ENCODE assay signal across 26 cellular contexts in the genomic region with DNA sequence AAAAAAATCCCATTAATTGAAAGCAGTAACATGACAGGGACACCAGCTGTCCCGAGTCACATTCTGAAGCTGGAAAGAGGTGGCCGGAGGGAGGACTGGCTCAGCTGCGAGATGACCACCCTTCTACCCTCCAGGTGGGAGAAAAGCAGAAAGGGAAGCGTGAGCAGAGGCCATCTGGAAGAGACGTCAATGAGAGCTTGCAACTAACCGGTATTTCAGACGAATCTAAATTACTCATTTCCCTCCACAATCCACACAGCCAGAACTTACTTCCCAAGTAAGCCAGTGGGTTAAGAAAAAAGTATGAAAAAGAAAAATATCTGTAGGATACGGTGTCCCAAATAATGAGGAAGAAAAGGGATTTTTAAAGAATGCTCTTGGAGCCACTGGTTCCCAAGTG. TPM values are rescaled to one million over a fixed set of nuclear protein-coding genes. Genes with fewer than 3 reads are reported as not detected.
DNase-seq lines count a peak whose midpoint lies in the region; ATAC-seq, FAIRE-seq and TF ChIP-seq lines count a peak whose summit lies in the region.
"Had no signal": no experiment of that assay in that cellular context is flagged by ENCODE, and none has a peak within 500 bp of the region (broad histone marks: within the 10 kb centered on the region; RNA-seq: fewer than 3 reads in every experiment).

No MANE protein-coding gene starts in this region.

- H3K9me3 Mint-ChIP-seq in activated naive CD8-positive, alpha-beta T cell (ENCODE audit: low read depth) = no peaks in the 10 kb centered on the region
- H3K9me3 Mint-ChIP-seq in activated naive CD8-positive, alpha-beta T cell treated with anti-CD3 and anti-CD28 coated beads, Interleukin-2, amount 50 U/mL, for 24 hours = no peaks in the 10 kb centered on the region
- H3K9me3 Mint-ChIP-seq: CD4-positive, alpha-beta memory T cell; GM23338; HFFc6 had no signal

- no peaks in the 10 kb centered on the region for H3K27me3 Mint-ChIP-seq in activated naive CD8-positive, alpha-beta T cell
- no peaks in the 10 kb centered on the region for H3K27me3 Mint-ChIP-seq in activated naive CD8-positive, alpha-beta T cell treated with anti-CD3 and anti-CD28 coated beads, Interleukin-2, amount 50 U/mL, for 24 hours
- H3K27me3 Mint-ChIP-seq in T-helper 17 cell = no peaks in the 10 kb centered on the region
- H3K27me3 Mint-ChIP-seq: CD4-positive, alpha-beta memory T cell had no signal

- TF ChIP-seq POLR2A in endothelial cell of umbilical vein (IDR thresholded peaks at IDR 0.05; ENCODE audit: low read depth, low read length) = no peak

- peaks cover 6% of the 10 kb centered on the region for H3K36me3 Mint-ChIP-seq in activated naive CD8-positive, alpha-beta T cell
- peaks cover 41% of the 10 kb centered on the region for H3K36me3 Mint-ChIP-seq in activated naive CD8-positive, alpha-beta T cell treated with anti-CD3 and anti-CD28 coated beads, Interleukin-2, amount 50 U/mL, for 24 hours (ENCODE audit: low read depth)
- H3K36me3 Mint-ChIP-seq in T-helper 17 cell (ENCODE audit: low read depth) = peaks cover 16% of the 10 kb centered on the region

- FAIRE-seq in endothelial cell of umbilical vein (lab: Jason Lieb, UNC) = peak; percentile 69
- FAIRE-seq: GM12891, GM18507 had no signal

- CTCF ChIA-PET in endothelial cell of umbilical vein (lab: Charles Lee) = interaction anchor here (1.3 to 3.4 kb wide), 6 partner anchors 10 to 114 kb away, joined by 3 to 25 read pairs (median 3); no protein-coding TSS in a partner anchor

- peaks cover 20% of the 10 kb centered on the region for H3K4me1 ChIP-seq in endothelial cell of umbilical vein (ENCODE audit: control insufficient read depth, extremely low read depth, insufficient read depth, low read length)
- H3K4me1 ChIP-seq in osteoblast (ENCODE audit: insufficient read depth, low read length) = no peaks in the 10 kb centered on the region
- H3K4me1 ChIP-seq: BLaER1, HAP-1 had no signal

- H3K4me3 Mint-ChIP-seq in activated naive CD8-positive, alpha-beta T cell = no peak overlapping the region
- H3K4me3 Mint-ChIP-seq in activated naive CD8-positive, alpha-beta T cell treated with anti-CD3 and anti-CD28 coated beads, Interleukin-2, amount 50 U/mL, for 24 hours = no peak overlapping the region
- no peak overlapping the region for H3K4me3 Mint-ChIP-seq in T-helper 17 cell
- H3K4me3 Mint-ChIP-seq: CD4-positive, alpha-beta memory T cell; GM23338; HFFc6 had no signal

- no peak for DNase-seq in activated naive CD8-positive, alpha-beta T cell treated with anti-CD3 and anti-CD28 coated beads, Interleukin-2, amount 50 U/mL, for 24 hours
- DNase-seq in T-helper 17 cell (no peak), endothelial cell of umbilical vein (ENCODE audit: low read depth, low spot score) (peak; percentile 29), osteoblast (ENCODE audit: insufficient read length, low spot score, missing footprints) (peak; percentile 39), NCI-H524 treated with DMSO at 0.1 percent for 48 hours (lab: John Stamatoyannopoulos, UW) (no peak), HuH-7 (ENCODE audit: low spot score) (no peak), SW 1271 (lab: John Stamatoyannopoulos, UW) (no peak)
- DNase-seq: Calu3; CD4-positive, alpha-beta memory T cell; COR-L47; DMS53; DMS79 treated with DMSO at 0.1 percent for 48 hours; GF-D8; HFFc6 had no signal

- H3K4me3 ChIP-seq in endothelial cell of umbilical vein (replicated peaks in 1 of 3; ENCODE audit: insufficient read depth in 1 of 3, low read depth in 1 of 3, low read length in 3 of 3) (peak overlapping the region in 1 of 3 experiments; percentile 15), osteoblast (ENCODE audit: insufficient read depth, low read length) (no peak overlapping the region)
- H3K4me3 ChIP-seq: BLaER1, GM23338, HAP-1 had no signal

- intact Hi-C loops in endothelial cell of umbilical vein (cut with micrococcal nuclease) = loop anchor here (1.0 to 5.0 kb wide), 2 partner anchors 8 to 116 kb away; a partner anchor contains a TSS

- peak overlapping the region; percentile 12 for H3K9ac ChIP-seq in endothelial cell of umbilical vein (replicated peaks; ENCODE audit: extremely low read depth, insufficient read depth, low read length)
- H3K9ac ChIP-seq: BLaER1 had no signal

- H3K27ac ChIP-seq in endothelial cell of umbilical vein (ENCODE audit: insufficient read depth, low read depth, low read length) = peak overlapping the region; percentile 49
- no peak overlapping the region for H3K27ac ChIP-seq in osteoblast (ENCODE audit: low read depth, low read length)
- H3K27ac ChIP-seq: BLaER1, C4-2B had no signal

- H3K27me3 ChIP-seq in endothelial cell of umbilical vein (ENCODE audit: control insufficient read depth in 2 of 2, insufficient read depth in 2 of 2, low read length in 2 of 2) = no peaks in the 10 kb centered on the region
- no peaks in the 10 kb centered on the region for H3K27me3 ChIP-seq in osteoblast (ENCODE audit: insufficient read depth, low read length)
- H3K27me3 ChIP-seq: BLaER1 had no signal

- no peaks in the 10 kb centered on the region for H4K20me1 ChIP-seq in endothelial cell of umbilical vein (replicated peaks; ENCODE audit: control insufficient read depth, extremely low read depth, insufficient read depth, low read length)
- peaks cover 3% of the 10 kb centered on the region for H4K20me1 ChIP-seq in osteoblast (ENCODE audit: insufficient read depth, low read length)

- dilution Hi-C loops in endothelial cell of umbilical vein (cut with MboI; ENCODE audit: extremely low pct_ligation_motif_present, low sequenced_read_pairs) = no loop called here

- POLR2A ChIA-PET in endothelial cell of umbilical vein (lab: Charles Lee) = interaction anchor here (0.6 kb wide), 1 partner anchor 14 kb away, joined by 3 read pairs; no protein-coding TSS in a partner anchor

- BruUV-seq in endothelial cell of umbilical vein (replicated peaks; lab: Mats Ljungman, UMichigan) = no TSS peak

- peak overlapping the region; percentile 4 for H3K4me2 ChIP-seq in endothelial cell of umbilical vein (ENCODE audit: insufficient read depth, low read length)
- no peak overlapping the region for H3K4me2 ChIP-seq in osteoblast (ENCODE audit: insufficient read depth, low read length)
- H3K4me2 ChIP-seq: BLaER1, GM23338 had no signal

- H3K9me3 ChIP-seq in T-helper 17 cell (ENCODE audit: control insufficient read depth, low read length, poor library complexity, severe bottlenecking) (no peaks in the 10 kb centered on the region), endothelial cell of umbilical vein (replicated peaks; ENCODE audit: control insufficient read depth, insufficient read depth, low read length) (no peaks in the 10 kb centered on the region), osteoblast (ENCODE audit: low read depth, low read length) (no peaks in the 10 kb centered on the region)
- H3K9me3 ChIP-seq: BLaER1, HAP-1 had no signal

- peak overlapping the region; percentile 16 for H3K27ac Mint-ChIP-seq in activated naive CD8-positive, alpha-beta T cell
- no peak overlapping the region for H3K27ac Mint-ChIP-seq in activated naive CD8-positive, alpha-beta T cell treated with anti-CD3 and anti-CD28 coated beads, Interleukin-2, amount 50 U/mL, for 24 hours
- peak overlapping the region; percentile 72 for H3K27ac Mint-ChIP-seq in T-helper 17 cell
- H3K27ac Mint-ChIP-seq: GM23338, HFFc6 had no signal

- H3K36me3 ChIP-seq in endothelial cell of umbilical vein (ENCODE audit: control insufficient read depth in 2 of 2, extremely low read depth in 1 of 2, insufficient read depth in 2 of 2, low read length in 2 of 2) (peaks cover 20 to 37% of the 10 kb centered on the region in 2 experiments), osteoblast (ENCODE audit: insufficient read depth, low read length) (peaks cover 70% of the 10 kb centered on the region)

- TF ChIP-seq CTCF in endothelial cell of umbilical vein (IDR thresholded peaks at IDR 0.05; ENCODE audit: extremely low read depth in 1 of 2, insufficient read depth in 1 of 2, low read depth in 1 of 2, low read length in 2 of 2) (no peak), osteoblast (IDR thresholded peaks at IDR 0.05; ENCODE audit: extremely low read depth, low read depth, low read length) (no peak)

- H2AFZ ChIP-seq in endothelial cell of umbilical vein (ENCODE audit: low read depth, low read length) (no peak overlapping the region), osteoblast (ENCODE audit: low read length) (no peak overlapping the region)
- H2AFZ ChIP-seq: GM23338 had no signal

- H3K4me1 Mint-ChIP-seq in activated naive CD8-positive, alpha-beta T cell (ENCODE audit: low read depth) = no peaks in the 10 kb centered on the region
- no peaks in the 10 kb centered on the region for H3K4me1 Mint-ChIP-seq in activated naive CD8-positive, alpha-beta T cell treated with anti-CD3 and anti-CD28 coated beads, Interleukin-2, amount 50 U/mL, for 24 hours
- peaks cover 8% of the 10 kb centered on the region for H3K4me1 Mint-ChIP-seq in T-helper 17 cell
- H3K4me1 Mint-ChIP-seq: CD4-positive, alpha-beta memory T cell; GM23338 had no signal

- H3K79me2 ChIP-seq in endothelial cell of umbilical vein (ENCODE audit: control insufficient read depth, insufficient read depth, low read length) (peaks cover 7% of the 10 kb centered on the region), osteoblast (ENCODE audit: insufficient read depth, low read length) (no peaks in the 10 kb centered on the region)

- H3K9me1 ChIP-seq in endothelial cell of umbilical vein (replicated peaks; ENCODE audit: control insufficient read depth, extremely low read depth, insufficient read depth, low read length) = no peaks in the 10 kb centered on the region

- ATAC-seq in activated naive CD8-positive, alpha-beta T cell treated with anti-CD3 and anti-CD28 coated beads, Interleukin-2, amount 50 U/mL, for 24 hours = no peak
- ATAC-seq in T-helper 17 cell = no peak
- ATAC-seq: GM23338 had no signal

RNA-seq across cellular contexts. Expression of a gene that starts 28.6 kb away (rescaled TPM):
- total RNA-seq in T-helper 17 cell = not detected
- not detected in 2 replicates for total RNA-seq in endothelial cell of umbilical vein
- polyA plus RNA-seq in endothelial cell of umbilical vein = not detected in 2 replicates
- not detected in 2 replicates for polyA plus RNA-seq in endothelial cell of umbilical vein (2011; cell fraction: cytosol; rRNA removed)
- polyA plus RNA-seq in endothelial cell of umbilical vein (2011; cell fraction: nucleus; rRNA removed) = not detected in 2 replicates
- polyA plus RNA-seq in endothelial cell of umbilical vein (2012) = not detected in 2 replicates
- polyA minus RNA-seq in endothelial cell of umbilical vein = not detected in 2 replicates
- not detected for polyA minus RNA-seq in endothelial cell of umbilical vein (2011; cell fraction: cytosol; rRNA and poly(A)+ RNA removed)
- not detected in 2 replicates for polyA minus RNA-seq in endothelial cell of umbilical vein (2011; cell fraction: nucleus; rRNA and poly(A)+ RNA removed)
- not detected in 2 replicates for total RNA-seq in osteoblast
- total RNA-seq: A172; A673; Calu3; CD4-positive, alpha-beta memory T cell; Daoy; G401; GM23338; H4; HFFc6 had no signal
- polyA plus RNA-seq: CD4-positive, alpha-beta memory T cell; GM23338 had no signal

RNA-seq across cellular contexts. Expression of a gene that starts 45.6 kb away (rescaled TPM):
- total RNA-seq in T-helper 17 cell (100 to 1,000 TPM in 1 of 2 donors, 10 to 100 TPM in 1; 94.4 to 114 TPM), endothelial cell of umbilical vein (93.0 and 99.6 TPM in 2 replicates), osteoblast (114 and 133 TPM in 2 replicates)
- polyA plus RNA-seq in endothelial cell of umbilical vein = 63.9 and 82.3 TPM in 2 replicates
- 67.6 and 75.3 TPM in 2 replicates for polyA plus RNA-seq in endothelial cell of umbilical vein (2011; cell fraction: cytosol; rRNA removed)
- 140 TPM in 2 replicates for polyA plus RNA-seq in endothelial cell of umbilical vein (2011; cell fraction: nucleus; rRNA removed)
- 91.4 and 97.4 TPM in 2 replicates for polyA plus RNA-seq in endothelial cell of umbilical vein (2012)
- polyA minus RNA-seq in endothelial cell of umbilical vein = 133 and 171 TPM in 2 replicates
- 63.8 TPM for polyA minus RNA-seq in endothelial cell of umbilical vein (2011; cell fraction: cytosol; rRNA and poly(A)+ RNA removed)
- polyA minus RNA-seq in endothelial cell of umbilical vein (2011; cell fraction: nucleus; rRNA and poly(A)+ RNA removed) = 137 and 175 TPM in 2 replicates

Comparison
In these comparisons a context has a peak if more than half of its experiments do, and no peak if none do; other contexts are left out.
1. DNase-seq: peak in endothelial cell of umbilical vein (single experiment) and osteoblast (single experiment); none in activated naive CD8-positive, alpha-beta T cell treated with anti-CD3 and anti-CD28 coated beads, Interleukin-2, amount 50 U/mL, for 24 hours (single experiment), T-helper 17 cell (0 of 3), NCI-H524 treated with DMSO at 0.1 percent for 48 hours (single experiment), HuH-7 (single experiment) and SW 1271 (0 of 2).